Comparison of ENCODE assay signal across 8 cellular contexts in the genomic region with DNA sequence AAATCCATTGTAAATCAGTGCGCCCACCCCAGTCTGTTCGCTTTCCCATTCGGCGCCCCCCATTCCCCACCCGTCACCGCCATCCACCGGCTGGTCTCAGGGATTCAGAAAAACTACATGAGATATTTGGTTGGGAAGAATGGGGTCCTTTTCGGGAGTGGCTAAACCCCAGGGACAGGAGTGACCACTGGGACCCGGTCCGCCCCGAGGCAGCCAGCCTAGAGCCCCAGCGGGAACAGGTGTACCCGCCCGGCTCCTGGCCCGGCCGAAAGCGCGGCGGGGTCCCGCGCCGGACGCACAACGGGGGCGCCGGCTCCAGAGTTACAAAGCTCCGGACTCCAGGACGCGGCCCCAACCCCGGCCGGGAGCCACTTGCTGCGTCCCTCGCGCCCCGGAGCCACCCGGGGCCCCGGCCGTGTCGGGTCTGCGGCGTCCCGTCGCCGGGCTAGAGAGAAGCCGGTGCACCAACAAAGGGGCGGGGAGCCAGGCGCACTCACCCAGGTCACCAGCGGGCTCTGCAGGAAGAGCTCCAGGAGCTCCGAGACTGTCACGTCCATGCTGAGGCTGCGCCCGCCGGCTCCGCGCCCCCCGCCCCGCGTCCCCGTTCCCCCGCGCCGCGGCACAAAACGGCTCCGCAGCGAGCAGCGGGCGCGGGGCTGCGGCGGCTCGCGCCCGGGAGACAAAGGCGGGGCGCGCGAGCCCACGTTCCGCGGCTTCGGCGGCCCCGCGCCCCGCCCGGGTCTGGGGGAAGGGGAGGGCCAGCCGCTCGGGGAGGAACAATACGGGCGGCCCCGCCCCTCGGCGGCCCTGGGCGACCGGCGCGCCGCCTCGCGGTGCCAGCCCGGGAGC. TPM values are rescaled to one million over a fixed set of nuclear protein-coding genes. Genes with fewer than 3 reads are reported as not detected.
DNase-seq lines count a peak whose midpoint lies in the region; ATAC-seq lines count a peak whose summit lies in the region.

A gene with protein sequence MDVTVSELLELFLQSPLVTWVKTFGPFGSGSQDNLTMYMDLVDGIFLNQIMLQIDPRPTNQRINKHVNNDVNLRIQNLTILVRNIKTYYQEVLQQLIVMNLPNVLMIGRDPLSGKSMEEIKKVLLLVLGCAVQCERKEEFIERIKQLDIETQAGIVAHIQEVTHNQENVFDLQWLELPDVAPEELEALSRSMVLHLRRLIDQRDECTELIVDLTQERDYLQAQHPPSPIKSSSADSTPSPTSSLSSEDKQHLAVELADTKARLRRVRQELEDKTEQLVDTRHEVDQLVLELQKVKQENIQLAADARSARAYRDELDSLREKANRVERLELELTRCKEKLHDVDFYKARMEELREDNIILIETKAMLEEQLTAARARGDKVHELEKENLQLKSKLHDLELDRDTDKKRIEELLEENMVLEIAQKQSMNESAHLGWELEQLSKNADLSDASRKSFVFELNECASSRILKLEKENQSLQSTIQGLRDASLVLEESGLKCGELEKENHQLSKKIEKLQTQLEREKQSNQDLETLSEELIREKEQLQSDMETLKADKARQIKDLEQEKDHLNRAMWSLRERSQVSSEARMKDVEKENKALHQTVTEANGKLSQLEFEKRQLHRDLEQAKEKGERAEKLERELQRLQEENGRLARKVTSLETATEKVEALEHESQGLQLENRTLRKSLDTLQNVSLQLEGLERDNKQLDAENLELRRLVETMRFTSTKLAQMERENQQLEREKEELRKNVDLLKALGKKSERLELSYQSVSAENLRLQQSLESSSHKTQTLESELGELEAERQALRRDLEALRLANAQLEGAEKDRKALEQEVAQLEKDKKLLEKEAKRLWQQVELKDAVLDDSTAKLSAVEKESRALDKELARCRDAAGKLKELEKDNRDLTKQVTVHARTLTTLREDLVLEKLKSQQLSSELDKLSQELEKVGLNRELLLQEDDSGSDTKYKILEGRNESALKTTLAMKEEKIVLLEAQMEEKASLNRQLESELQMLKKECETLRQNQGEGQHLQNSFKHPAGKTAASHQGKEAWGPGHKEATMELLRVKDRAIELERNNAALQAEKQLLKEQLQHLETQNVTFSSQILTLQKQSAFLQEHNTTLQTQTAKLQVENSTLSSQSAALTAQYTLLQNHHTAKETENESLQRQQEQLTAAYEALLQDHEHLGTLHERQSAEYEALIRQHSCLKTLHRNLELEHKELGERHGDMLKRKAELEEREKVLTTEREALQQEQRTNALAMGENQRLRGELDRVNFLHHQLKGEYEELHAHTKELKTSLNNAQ (N-terminal part only) (minus strand): TSS at position 687 of the 849 bp plus-strand sequence. CDS start 130 bp downstream, at position 557.

- ATAC-seq in GM18520 (IDR thresholded peaks at IDR 0.05; ENCODE audit: unreplicated experiment): peak; percentile 31
- ATAC-seq in HG03064 (IDR thresholded peaks at IDR 0.05; ENCODE audit: low read depth, unreplicated experiment): peak; percentile 54

- peaks cover 36% of the 10 kb centered on the region for H3K4me1 ChIP-seq in effector memory CD4-positive, alpha-beta T cell (ENCODE audit: control insufficient read depth, insufficient read depth, low read length, poor library complexity, severe bottlenecking)
- peaks cover 14% of the 10 kb centered on the region for H3K4me1 ChIP-seq in mesodermal cell (ENCODE audit: control insufficient read depth, insufficient read depth, low read length, poor library complexity, severe bottlenecking)

- H3K9me3 ChIP-seq in effector memory CD4-positive, alpha-beta T cell (ENCODE audit: control insufficient read depth, low read length): no peaks in the 10 kb centered on the region
- no peaks in the 10 kb centered on the region for H3K9me3 ChIP-seq in mesodermal cell (ENCODE audit: control insufficient read depth, low read length)

- WGBS in mesodermal cell (ENCODE audit: insufficient coverage in 2 of 2), 2 experiments: 0 to 1% methylated on average over 52 to 71 of the region's 102 CpGs

- peak within 1 kb of the TSS; percentile 95 for H3K4me3 ChIP-seq in effector memory CD4-positive, alpha-beta T cell (ENCODE audit: insufficient read depth, low read depth, low read length, poor library complexity, severe bottlenecking)
- peak within 1 kb of the TSS; percentile 55 for H3K4me3 ChIP-seq in mesodermal cell (ENCODE audit: extremely low read depth, insufficient read depth, low read length, poor library complexity, severe bottlenecking)

- H3K36me3 ChIP-seq in effector memory CD4-positive, alpha-beta T cell (ENCODE audit: control insufficient read depth, insufficient read depth, low read length): peaks cover 5% of the 10 kb centered on the region
- peaks cover 3% of the 10 kb centered on the region for H3K36me3 ChIP-seq in mesodermal cell (ENCODE audit: control insufficient read depth, insufficient read depth, low read length)

- no peaks in the 10 kb centered on the region for H3K27me3 ChIP-seq in effector memory CD4-positive, alpha-beta T cell (replicated peaks; ENCODE audit: control insufficient read depth, insufficient read depth, low read length, poor library complexity, severe bottlenecking)

- H3K27ac ChIP-seq in effector memory CD4-positive, alpha-beta T cell (ENCODE audit: insufficient read depth, low read length, poor library complexity, severe bottlenecking): peak within 1 kb of the TSS; percentile 91
- no peak within 1 kb of the TSS for H3K27ac ChIP-seq in mesodermal cell (ENCODE audit: low read depth, low read length, severe bottlenecking)

- DNase-seq in A172 (ENCODE audit: low spot score) (peak; percentile 11), NCI-H345 (lab: John Stamatoyannopoulos, UW) (peak; percentile 76)
- peak; percentile 67 to 74 for DNase-seq in activated CD4-positive, alpha-beta T cell treated with anti-CD3 and anti-CD28 coated beads, Interleukin-2, amount 50 U/mL, for 4 hours
- DNase-seq in effector memory CD4-positive, alpha-beta T cell: peak; percentile 60 to 71 (median 65)
- DNase-seq in stimulated activated CD8-positive, alpha-beta memory T cell treated with anti-CD3 and anti-CD28 coated beads, Interleukin-4, amount 100 ng/mL, for 48 hours: peak; percentile 78

RNA-seq across cellular contexts. Expression of the gene that starts here (rescaled TPM):
- total RNA-seq in A172 (2014; rRNA removed; shearing (Covaris generic)): 2.5 and 4.7 TPM in 2 replicates
- polyA plus RNA-seq in mesodermal cell (2013, experiment 1 of 2): 5.7 TPM
- polyA plus RNA-seq in mesodermal cell (2013, experiment 2 of 2): 4.5 TPM

Comparison
In these comparisons a context has a peak if more than half of its experiments do, and no peak if none do; other contexts are left out.
1. DNase-seq: peak in every context shown above with its lines; median percentile 78 in stimulated activated CD8-positive, alpha-beta memory T cell treated with anti-CD3 and anti-CD28 coated beads, Interleukin-4, amount 100 ng/mL, for 48 hours; 76 in NCI-H345; 70 in activated CD4-positive, alpha-beta T cell treated with anti-CD3 and anti-CD28 coated beads, Interleukin-2, amount 50 U/mL, for 4 hours; 65 in effector memory CD4-positive, alpha-beta T cell; 11 in A172.